17 cellular contexts compared by ENCODE assay signal in genomic region chr12:77594386-77594785, GRCh38.
DNase-seq lines count a peak whose midpoint lies in the region; ATAC-seq and TF ChIP-seq lines count a peak whose summit lies in the region.
"Had no signal": no experiment of that assay in that cellular context is flagged by ENCODE, and none has a peak within 500 bp of the region (broad histone marks: within the 10 kb centered on the region; RNA-seq: fewer than 3 reads in every experiment).

No MANE protein-coding gene starts in this region.

- no peak for ATAC-seq in HG03196 (IDR thresholded peaks at IDR 0.05; ENCODE audit: unreplicated experiment)
- no peak for ATAC-seq in HG03095 (IDR thresholded peaks at IDR 0.05; ENCODE audit: unreplicated experiment)

- TF ChIP-seq CTCF in AG10803 (conservative IDR thresholded peaks at IDR 0.05; ENCODE audit: low read length) (no peak), fibroblast of mammary gland (conservative IDR thresholded peaks at IDR 0.05; ENCODE audit: control insufficient read depth, insufficient read depth, low read depth, low read length) (no peak)

- H3K4me3 ChIP-seq in AG10803 (ENCODE audit: low read length) (no peak overlapping the region), fibroblast of mammary gland (ENCODE audit: control insufficient read depth, low read depth, low read length) (no peak overlapping the region)
- H3K4me3 ChIP-seq: SK-N-MC had no signal

- DNase-seq in AG10803 (ENCODE audit: low read depth) (peak; percentile 76), GM03348 (ENCODE audit: low spot score) (peak; percentile 33), NCI-H446 (lab: John Stamatoyannopoulos, UW) (peak; percentile 55 to 83), fibroblast of mammary gland (ENCODE audit: low read depth) (peak; percentile 67), NCI-H1092 (lab: John Stamatoyannopoulos, UW) (no peak)
- DNase-seq: BE2C, DMS153, IMR-90, NCI-H1417, NCI-H1694 treated with DMSO at 0.1 percent for 48 hours, NCI-H2081 treated with DMSO at 0.1 percent for 48 hours, NCI-H510A treated with DMSO at 0.1 percent for 48 hours, NCI-H748 treated with DMSO at 0.1 percent for 48 hours, SHP77 treated with DMSO at 0.1 percent for 48 hours had no signal
